8 cellular contexts compared by ENCODE assay signal in genomic region chr9:90099262-90099982, GRCh38.
DNase-seq lines count a peak whose midpoint lies in the region; ATAC-seq and TF ChIP-seq lines count a peak whose summit lies in the region.

No MANE protein-coding gene starts in this region.

- H3K36me3 ChIP-seq in gastrocnemius medialis: no peaks in the 10 kb centered on the region

- no peaks in the 10 kb centered on the region for H3K36me3 Mint-ChIP-seq in activated naive CD8-positive, alpha-beta T cell treated with anti-CD3 and anti-CD28 coated beads, Interleukin-2, amount 50 U/mL, for 24 hours (ENCODE audit: low read depth)

- no peak overlapping the region for H3K4me3 ChIP-seq in gastrocnemius medialis

- peaks cover 25% of the 10 kb centered on the region for H3K27me3 Mint-ChIP-seq in activated naive CD8-positive, alpha-beta T cell treated with anti-CD3 and anti-CD28 coated beads, Interleukin-2, amount 50 U/mL, for 24 hours

- H3K4me1 Mint-ChIP-seq in activated naive CD8-positive, alpha-beta T cell treated with anti-CD3 and anti-CD28 coated beads, Interleukin-2, amount 50 U/mL, for 24 hours: peaks cover 6% of the 10 kb centered on the region

- no peaks in the 10 kb centered on the region for H3K9me3 ChIP-seq in gastrocnemius medialis

- intact Hi-C loops in Right ventricle myocardium superior (cut with DNase I): loop anchor here (5.0 to 10.0 kb wide), 2 partner anchors 95 to 182 kb away; no protein-coding TSS in a partner anchor
- intact Hi-C loops in cardiac septum (cut with DNase I): loop anchor here (5.0 kb wide), 1 partner anchor 182 kb away; no protein-coding TSS in a partner anchor
- intact Hi-C loops in gastrocnemius medialis (cut with DNase I; ENCODE audit: low total_unique reads): loop anchor here (2.0 kb wide), 1 partner anchor 181 kb away; no protein-coding TSS in a partner anchor

- H3K9me3 Mint-ChIP-seq in activated naive CD8-positive, alpha-beta T cell treated with anti-CD3 and anti-CD28 coated beads, Interleukin-2, amount 50 U/mL, for 24 hours: no peaks in the 10 kb centered on the region

- no peak overlapping the region for H3K4me3 Mint-ChIP-seq in activated naive CD8-positive, alpha-beta T cell treated with anti-CD3 and anti-CD28 coated beads, Interleukin-2, amount 50 U/mL, for 24 hours

- H3K27me3 ChIP-seq in foreskin keratinocyte: peaks cover 20% of the 10 kb centered on the region
- no peaks in the 10 kb centered on the region for H3K27me3 ChIP-seq in gastrocnemius medialis

- in situ Hi-C loops in gastrocnemius medialis (cut with MboI; ENCODE audit: low sequenced_read_pairs in 4 of 4): loop anchor here in 2 of 4 donors (25.0 kb wide), 2 partner anchors 112 to 312 kb away; no protein-coding TSS in a partner anchor

- H3K4me1 ChIP-seq in foreskin keratinocyte (no peaks in the 10 kb centered on the region), gastrocnemius medialis (peaks cover 8 to 19% of the 10 kb centered on the region in 2 donors)

- H3K27ac ChIP-seq in foreskin keratinocyte (no peak overlapping the region), gastrocnemius medialis (no peak overlapping the region)

- DNase-seq in Right ventricle myocardium superior: no peak
- no peak for DNase-seq in cardiac septum (ENCODE audit: low spot score)
- DNase-seq in NCI-H748 (lab: John Stamatoyannopoulos, UW; ENCODE audit: unreplicated experiment): peak; percentile 80
- peak; percentile 12 to 36 for DNase-seq in foreskin keratinocyte
- DNase-seq in gastrocnemius medialis: no peak
- DNase-seq in activated naive CD8-positive, alpha-beta T cell treated with anti-CD3 and anti-CD28 coated beads, Interleukin-2, amount 50 U/mL, for 24 hours: no peak
- no peak for DNase-seq in OCI-M2 (lab: John Stamatoyannopoulos, UW; ENCODE audit: unreplicated experiment)
- no peak for DNase-seq in effector CD8-positive, alpha-beta T cell (lab: John Stamatoyannopoulos, UW)

- TF ChIP-seq POLR2A in gastrocnemius medialis (IDR thresholded peaks at IDR 0.05): no peak

- no peak overlapping the region for H3K27ac Mint-ChIP-seq in activated naive CD8-positive, alpha-beta T cell treated with anti-CD3 and anti-CD28 coated beads, Interleukin-2, amount 50 U/mL, for 24 hours

- ATAC-seq in Right ventricle myocardium superior (ENCODE audit: poor library complexity) (peak; percentile 56), foreskin keratinocyte (no peak), gastrocnemius medialis (peak; percentile 31 to 67)
- ATAC-seq in activated naive CD8-positive, alpha-beta T cell treated with anti-CD3 and anti-CD28 coated beads, Interleukin-2, amount 50 U/mL, for 24 hours: no peak

- TF ChIP-seq CTCF in foreskin keratinocyte (conservative IDR thresholded peaks at IDR 0.05) (peak; percentile 69), gastrocnemius medialis (IDR thresholded peaks at IDR 0.05 in 4 of 5, conservative IDR thresholded peaks at IDR 0.05 in 1 of 5) (peak; percentile 10 to 56 (median 41))

Comparison
In these comparisons a context has a peak if more than half of its experiments do, and no peak if none do; other contexts are left out.
1. ATAC-seq: peak in Right ventricle myocardium superior (single experiment) and gastrocnemius medialis (2 of 2); none in foreskin keratinocyte (single experiment) and activated naive CD8-positive, alpha-beta T cell treated with anti-CD3 and anti-CD28 coated beads, Interleukin-2, amount 50 U/mL, for 24 hours (single experiment).
2. DNase-seq: peak in NCI-H748 (single experiment) and foreskin keratinocyte (2 of 2); none in Right ventricle myocardium superior (single experiment), cardiac septum (single experiment), gastrocnemius medialis (0 of 2), activated naive CD8-positive, alpha-beta T cell treated with anti-CD3 and anti-CD28 coated beads, Interleukin-2, amount 50 U/mL, for 24 hours (single experiment), OCI-M2 (single experiment) and effector CD8-positive, alpha-beta T cell (single experiment).